23 cellular contexts compared by ENCODE assay signal in genomic region chr6:25403150-25403549, GRCh38.
DNase-seq lines count a peak whose midpoint lies in the region; ATAC-seq, FAIRE-seq and TF ChIP-seq lines count a peak whose summit lies in the region.
"Had no signal": no experiment of that assay in that cellular context is flagged by ENCODE, and none has a peak within 500 bp of the region (broad histone marks: within the 10 kb centered on the region; RNA-seq: fewer than 3 reads in every experiment).

No MANE protein-coding gene starts in this region.

- H3K79me1 ChIP-seq in H1 (ENCODE audit: low read depth, low read length): peaks cover 8% of the 10 kb centered on the region

- TF ChIP-seq CTCF in natural killer cell (IDR thresholded peaks at IDR 0.05) (no peak), SU-DHL-6 (IDR thresholded peaks at IDR 0.05; ENCODE audit: insufficient read depth, low read length, poor library complexity, severe bottlenecking) (no peak), H1 (IDR thresholded peaks at IDR 0.05; ENCODE audit: control extremely low read depth in 1 of 3, insufficient read depth in 1 of 3, low read depth in 1 of 3, low read length in 3 of 3) (no peak), lower lobe of right lung (IDR thresholded peaks at IDR 0.05) (no peak)

- H3K36me3 ChIP-seq in SU-DHL-6 (ENCODE audit: low read length): no peaks in the 10 kb centered on the region
- no peaks in the 10 kb centered on the region for H3K36me3 ChIP-seq in H1 (ENCODE audit: control insufficient read depth in 2 of 4, insufficient read depth in 4 of 4, low read length in 3 of 4)
- H3K36me3 ChIP-seq in lower lobe of right lung: no peaks in the 10 kb centered on the region

- H4K8ac ChIP-seq in H1 (ENCODE audit: extremely low read depth, insufficient read depth, low read length): no peak overlapping the region

- H3K27me3 Mint-ChIP-seq in natural killer cell (ENCODE audit: low read depth in 2 of 2): no peaks in the 10 kb centered on the region
- H3K27me3 Mint-ChIP-seq in natural killer cell treated with Interleukin-12 subunit alpha and Interleukin-12 subunit beta and Interleukin-15 and Interleukin-18, amount 100 ng/mL, for 72 hours: no peaks in the 10 kb centered on the region

- H3K27me3 ChIP-seq in SU-DHL-6 (ENCODE audit: low read length): no peaks in the 10 kb centered on the region
- no peaks in the 10 kb centered on the region for H3K27me3 ChIP-seq in H1 (replicated peaks in 1 of 4; ENCODE audit: control insufficient read depth in 3 of 4, extremely low read depth in 1 of 4, insufficient read depth in 3 of 4, low read length in 3 of 4)
- H3K27me3 ChIP-seq in lower lobe of right lung (ENCODE audit: low read depth): no peaks in the 10 kb centered on the region

- no peak for DNase-seq in natural killer cell
- no peak for DNase-seq in natural killer cell treated with Interleukin-12 subunit alpha and Interleukin-12 subunit beta and Interleukin-15 and Interleukin-18, amount 100 ng/mL, for 72 hours (ENCODE audit: low spot score)
- DNase-seq in H1 (ENCODE audit: low read depth in 1 of 2, low spot score in 2 of 2): no peak
- no peak for DNase-seq in iPS-NIHi11 (ENCODE audit: low spot score)
- no peak for DNase-seq in lower lobe of right lung
- DNase-seq in NCI-H1436 treated with DMSO at 0.1 percent for 48 hours (lab: John Stamatoyannopoulos, UW): no peak
- DNase-seq: 8988T, DMS 273 treated with DMSO at 0.1 percent for 48 hours, DMS79 treated with DMSO at 0.1 percent for 48 hours, HCEC 1CT, KBM-7, NCI-H1092 treated with DMSO at 0.1 percent for 48 hours, NCI-H1694, NCI-H2081 treated with DMSO at 0.1 percent for 48 hours, NCI-H2171 treated with DMSO at 0.1 percent for 48 hours, NCI-H446, NCI-H526, PC-3, SHP77 had no signal

- H3F3A ChIP-seq in SU-DHL-6 (ENCODE audit: insufficient read depth): peaks cover 39% of the 10 kb centered on the region

- H3K56ac ChIP-seq in H1 (replicated peaks; ENCODE audit: insufficient read length, low read depth, low read length): no peak overlapping the region

- H3K4me1 ChIP-seq in H1 (replicated peaks in 1 of 4; ENCODE audit: control insufficient read depth in 3 of 4, insufficient read depth in 4 of 4, low read length in 3 of 4) (peaks cover 0 to 28% (median 19%) of the 10 kb centered on the region in 4 experiments; a peak in 6 of 7 replicates), lower lobe of right lung (peaks cover 34% of the 10 kb centered on the region)

- no peaks in the 10 kb centered on the region for H3K23me2 ChIP-seq in H1 (ENCODE audit: low read depth, low read length)

- no peak overlapping the region for H3K14ac ChIP-seq in H1 (ENCODE audit: insufficient read length)

- H3K79me2 ChIP-seq in SU-DHL-6 (ENCODE audit: insufficient read depth, low read length): peaks cover 19% of the 10 kb centered on the region; the same call in 1 of the 2 replicates
- peaks cover 0 to 81% of the 10 kb centered on the region in 2 experiments; a peak in 3 of 4 replicates for H3K79me2 ChIP-seq in H1 (ENCODE audit: control insufficient read depth in 1 of 2, insufficient read depth in 2 of 2, low read length in 2 of 2)

- no peaks in the 10 kb centered on the region for H3K9me2 ChIP-seq in SU-DHL-6 (replicated peaks; ENCODE audit: insufficient read depth, low read length)

- POLR2A ChIA-PET in H1 (lab: Charles Lee; ENCODE audit: partially characterized antibody): interaction anchor here (0.7 kb wide), 1 partner anchor 10 kb away, joined by 3 read pairs; no protein-coding TSS in a partner anchor

- H2BK15ac ChIP-seq in H1 (ENCODE audit: low read length): peak overlapping the region; percentile 54; the same call in 1 of the 2 replicates

- no peak overlapping the region for H3K4ac ChIP-seq in H1 (replicated peaks; ENCODE audit: insufficient read length, low read depth, low read length)

- CTCF ChIA-PET in H1 (lab: Charles Lee; ENCODE audit: partially characterized antibody): interaction anchor here (1.7 to 4.3 kb wide), 2 partner anchors 9 to 87 kb away, joined by 7 to 11 read pairs; no protein-coding TSS in a partner anchor

- no peak overlapping the region for H2BK20ac ChIP-seq in H1 (ENCODE audit: low read length)

- no peaks in the 10 kb centered on the region for H3K36me3 Mint-ChIP-seq in natural killer cell
- H3K36me3 Mint-ChIP-seq in natural killer cell treated with Interleukin-12 subunit alpha and Interleukin-12 subunit beta and Interleukin-15 and Interleukin-18, amount 100 ng/mL, for 72 hours: no peaks in the 10 kb centered on the region

- peak overlapping the region; percentile 35 for H3K4me3 Mint-ChIP-seq in natural killer cell
- no peak overlapping the region for H3K4me3 Mint-ChIP-seq in natural killer cell treated with Interleukin-12 subunit alpha and Interleukin-12 subunit beta and Interleukin-15 and Interleukin-18, amount 100 ng/mL, for 72 hours
- H3K4me3 Mint-ChIP-seq: CD14-positive monocyte, GM23338 had no signal

- no peak overlapping the region for H2AFZ ChIP-seq in SU-DHL-6 (ENCODE audit: low read depth, low read length, severe bottlenecking)
- no peak overlapping the region for H2AFZ ChIP-seq in H1 (ENCODE audit: low read length)
- H2AFZ ChIP-seq: GM23338 had no signal

- no peak overlapping the region for H2BK120ac ChIP-seq in H1 (replicated peaks; ENCODE audit: low read depth, low read length)

- no peak for ATAC-seq in natural killer cell
- ATAC-seq in natural killer cell treated with Interleukin-12 subunit alpha and Interleukin-12 subunit beta and Interleukin-15 and Interleukin-18, amount 100 ng/mL, for 72 hours: no peak
- ATAC-seq in lower lobe of right lung: no peak
- ATAC-seq: GM23338, PC-3 had no signal

- no peak for FAIRE-seq in H1 (lab: Jason Lieb, UNC)
- FAIRE-seq: GM12891 had no signal

- H3K4me1 Mint-ChIP-seq in natural killer cell: no peaks in the 10 kb centered on the region
- H3K4me1 Mint-ChIP-seq in natural killer cell treated with Interleukin-12 subunit alpha and Interleukin-12 subunit beta and Interleukin-15 and Interleukin-18, amount 100 ng/mL, for 72 hours (ENCODE audit: low read depth in 2 of 2): peaks cover 0 to 18% of the 10 kb centered on the region in 2 donors
- H3K4me1 Mint-ChIP-seq: CD14-positive monocyte had no signal

- TF ChIP-seq EP300 in H1 (IDR thresholded peaks at IDR 0.05; ENCODE audit: borderline replicate concordance in 1 of 2, low read depth in 2 of 2, low read length in 2 of 2): no peak

- H3K27ac Mint-ChIP-seq in natural killer cell: no peak overlapping the region
- H3K27ac Mint-ChIP-seq in natural killer cell treated with Interleukin-12 subunit alpha and Interleukin-12 subunit beta and Interleukin-15 and Interleukin-18, amount 100 ng/mL, for 72 hours: no peak overlapping the region
- H3K27ac Mint-ChIP-seq: GM23338 had no signal

- H2BK5ac ChIP-seq in H1 (ENCODE audit: low read depth, low read length): peak overlapping the region; percentile 36; the same call in 1 of the 2 replicates

- H2AK5ac ChIP-seq in H1 (ENCODE audit: low read depth, low read length): peak overlapping the region; percentile 65; the same call in 1 of the 2 replicates

- intact Hi-C loops in natural killer cell (cut with micrococcal nuclease): no loop called here
- intact Hi-C loops in lower lobe of right lung (cut with DNase I): no loop called here

- H4K91ac ChIP-seq in H1 (replicated peaks; ENCODE audit: insufficient read length, low read length): no peak overlapping the region

- no peak overlapping the region for H4K5ac ChIP-seq in H1 (ENCODE audit: insufficient read length, low read depth, low read length)

- H3K27ac ChIP-seq in SU-DHL-6 (ENCODE audit: low read depth, low read length) (peak overlapping the region; percentile 10; the same call in 1 of the 2 replicates), H1 (ENCODE audit: low read depth, low read length) (no peak overlapping the region), lower lobe of right lung (no peak overlapping the region)

- TF ChIP-seq RAD21 in H1 (IDR thresholded peaks at IDR 0.05 in 1 of 2, conservative IDR thresholded peaks at IDR 0.05 in 1 of 2; ENCODE audit: low read depth in 2 of 2, low read length in 2 of 2): no peak

- no peak overlapping the region for H3K4me2 ChIP-seq in SU-DHL-6 (ENCODE audit: low read depth, low read length, poor library complexity, severe bottlenecking)
- H3K4me2 ChIP-seq in H1 (ENCODE audit: insufficient read depth in 1 of 2, low read depth in 2 of 2, low read length in 2 of 2): no peak overlapping the region
- H3K4me2 ChIP-seq: GM23338 had no signal

- H3K9ac ChIP-seq in SU-DHL-6 (ENCODE audit: low read length) (no peak overlapping the region), H1 (replicated peaks in 1 of 4; ENCODE audit: extremely low read depth in 1 of 4, low read depth in 3 of 4, low read length in 3 of 4) (no peak overlapping the region)

- H3K18ac ChIP-seq in H1 (ENCODE audit: extremely low read depth, low read length): no peak overlapping the region

- H3K4me3 ChIP-seq in SU-DHL-6 (ENCODE audit: insufficient read depth, low read length, poor library complexity, severe bottlenecking) (no peak overlapping the region), H1 (ENCODE audit: extremely low read depth in 1 of 4, insufficient read depth in 2 of 4, low read depth in 3 of 4, low read length in 4 of 4) (no peak overlapping the region), lower lobe of right lung (no peak overlapping the region)
- H3K4me3 ChIP-seq: GM23338 had no signal

- 96% methylated on average over 2 of the region's 2 CpGs; no CpG with 5 or more reads in 1 of the 2 experiments for WGBS in H1 (ENCODE audit: extremely low coverage in 1 of 2, insufficient coverage in 1 of 2, insufficient read length in 1 of 2, insufficient replicate concordance in 2 of 2, low coverage in 1 of 2, low lambda C conversion rate in 2 of 2, missing lambda C conversion rate in 1 of 2), 2 experiments

- H4K20me1 ChIP-seq in SU-DHL-6 (ENCODE audit: low read depth, low read length) (no peaks in the 10 kb centered on the region), H1 (replicated peaks in 1 of 2; ENCODE audit: control insufficient read depth in 1 of 2, insufficient read depth in 2 of 2, low read length in 2 of 2) (peaks cover 0 to 4% of the 10 kb centered on the region in 2 experiments)

- no peak for TF ChIP-seq POLR2A in H1 (IDR thresholded peaks at IDR 0.05; ENCODE audit: control extremely low read depth in 1 of 2, low read depth in 2 of 2, low read length in 2 of 2)

- H3K23ac ChIP-seq in H1 (ENCODE audit: insufficient read length): no peak overlapping the region

- H3K9me3 Mint-ChIP-seq in natural killer cell: no peaks in the 10 kb centered on the region
- no peaks in the 10 kb centered on the region for H3K9me3 Mint-ChIP-seq in natural killer cell treated with Interleukin-12 subunit alpha and Interleukin-12 subunit beta and Interleukin-15 and Interleukin-18, amount 100 ng/mL, for 72 hours
- H3K9me3 Mint-ChIP-seq: CD14-positive monocyte, GM23338 had no signal

- H3K9me3 ChIP-seq in SU-DHL-6 (ENCODE audit: insufficient read depth, low read length) (no peaks in the 10 kb centered on the region), H1 (ENCODE audit: insufficient read depth in 2 of 2, low read depth in 1 of 2, low read length in 1 of 2) (no peaks in the 10 kb centered on the region), lower lobe of right lung (no peaks in the 10 kb centered on the region)

- no peak overlapping the region for H2BK12ac ChIP-seq in H1 (ENCODE audit: low read depth, low read length)

TF ChIP-seq in H1, 55 proteins besides CTCF, POLR2A, EP300 and RAD21 (continues in another document):
- TF ChIP-seq CHD2 (IDR thresholded peaks at IDR 0.05; ENCODE audit: low read length) (no peak), HDAC6 (IDR thresholded peaks at IDR 0.05; ENCODE audit: low read depth, low read length) (no peak), YY1 (IDR thresholded peaks at IDR 0.05; ENCODE audit: low read depth, low read length) (no peak)
